ENCODE assay signal across 27 cellular contexts in the genomic region with DNA sequence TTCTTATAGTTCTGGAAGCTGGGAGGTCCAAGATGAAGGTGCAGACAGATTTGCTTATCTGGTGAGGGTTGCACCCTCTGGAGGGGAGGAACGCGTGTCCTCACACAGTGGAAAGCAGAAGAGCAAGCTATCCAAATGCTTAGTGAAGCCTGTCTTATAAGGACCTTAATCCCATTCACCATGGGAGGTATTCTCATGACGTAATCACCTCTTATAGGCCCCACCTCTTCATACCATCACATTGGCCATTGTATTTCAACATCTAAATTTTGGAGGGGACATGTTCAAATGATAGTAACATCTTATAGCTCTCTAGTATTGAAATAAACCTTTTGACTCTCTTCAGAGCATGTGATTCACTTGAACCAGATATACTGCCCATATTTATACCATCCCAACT.
"Had no signal": no experiment of that assay in that cellular context is flagged by ENCODE, and none has a peak within 500 bp of the region (broad histone marks: within the 10 kb centered on the region; RNA-seq: fewer than 3 reads in every experiment).

No MANE protein-coding gene starts in this region.

- H3K4me1 ChIP-seq: left ventricle myocardium inferior, pancreas, prostate gland, sigmoid colon, spleen, suprapubic skin, tibial artery, upper lobe of right lung had no signal

- H3K9me3 ChIP-seq: left ventricle myocardium inferior, mucosa of descending colon, pancreas, prostate gland, sigmoid colon, spleen, suprapubic skin, thoracic aorta, tibial artery, upper lobe of right lung had no signal

- H3K4me3 ChIP-seq: hepatocyte, left ventricle myocardium inferior, lung, mucosa of descending colon, pancreas, prostate gland, sigmoid colon, spleen, suprapubic skin, thoracic aorta, tibial artery, upper lobe of right lung had no signal

- ATAC-seq: mucosa of descending colon; naive thymus-derived CD4-positive, alpha-beta T cell; natural killer cell treated with Interleukin-12 subunit alpha and Interleukin-12 subunit beta and Interleukin-15 and Interleukin-18, amount 100 ng/mL, for 72 hours; pancreas; right cardiac atrium; stimulated activated effector memory CD8-positive, alpha-beta T cell treated with anti-CD3 and anti-CD28 coated beads, Interleukin-12 subunit alpha, Interleukin-12 subunit beta, amount 100 ng/mL, for 72 hours; upper lobe of right lung had no signal

- H3K27ac ChIP-seq: hepatocyte, left ventricle myocardium inferior, pancreas, prostate gland, sigmoid colon, spleen, suprapubic skin, thoracic aorta, tibial artery, upper lobe of right lung had no signal

- H3K27me3 ChIP-seq: hepatocyte, pancreas, sigmoid colon, spleen, suprapubic skin, tibial artery, upper lobe of right lung had no signal

- H3K36me3 Mint-ChIP-seq: naive thymus-derived CD4-positive, alpha-beta T cell; natural killer cell treated with Interleukin-12 subunit alpha and Interleukin-12 subunit beta and Interleukin-15 and Interleukin-18, amount 100 ng/mL, for 72 hours; stimulated activated effector memory CD8-positive, alpha-beta T cell treated with anti-CD3 and anti-CD28 coated beads, Interleukin-12 subunit alpha, Interleukin-12 subunit beta, amount 100 ng/mL, for 72 hours had no signal

- H3K79me2 ChIP-seq: hepatocyte had no signal

- H3K9me3 Mint-ChIP-seq: stimulated activated naive CD8-positive, alpha-beta T cell treated with anti-CD3 and anti-CD28 coated beads, Interleukin-15, Interleukin-2, amounts not matched to agents 100 ng/mL and 50 ng/mL, for 24 hours had no signal

- H3K27me3 Mint-ChIP-seq: naive thymus-derived CD4-positive, alpha-beta T cell; natural killer cell treated with Interleukin-12 subunit alpha and Interleukin-12 subunit beta and Interleukin-15 and Interleukin-18, amount 100 ng/mL, for 72 hours; stimulated activated naive CD8-positive, alpha-beta T cell treated with anti-CD3 and anti-CD28 coated beads, Interleukin-15, Interleukin-2, amounts not matched to agents 100 ng/mL and 50 ng/mL, for 24 hours had no signal

- H3K4me3 Mint-ChIP-seq: naive thymus-derived CD4-positive, alpha-beta T cell; natural killer cell treated with Interleukin-12 subunit alpha and Interleukin-12 subunit beta and Interleukin-15 and Interleukin-18, amount 100 ng/mL, for 72 hours; stimulated activated effector memory CD8-positive, alpha-beta T cell treated with anti-CD3 and anti-CD28 coated beads, Interleukin-12 subunit alpha, Interleukin-12 subunit beta, amount 100 ng/mL, for 72 hours; stimulated activated naive CD8-positive, alpha-beta T cell treated with anti-CD3 and anti-CD28 coated beads, Interleukin-15, Interleukin-2, amounts not matched to agents 100 ng/mL and 50 ng/mL, for 24 hours had no signal

- H3K4me1 Mint-ChIP-seq: naive thymus-derived CD4-positive, alpha-beta T cell; stimulated activated effector memory CD8-positive, alpha-beta T cell treated with anti-CD3 and anti-CD28 coated beads, Interleukin-12 subunit alpha, Interleukin-12 subunit beta, amount 100 ng/mL, for 72 hours had no signal

- H3K27ac Mint-ChIP-seq: naive thymus-derived CD4-positive, alpha-beta T cell; natural killer cell treated with Interleukin-12 subunit alpha and Interleukin-12 subunit beta and Interleukin-15 and Interleukin-18, amount 100 ng/mL, for 72 hours; stimulated activated effector memory CD8-positive, alpha-beta T cell treated with anti-CD3 and anti-CD28 coated beads, Interleukin-12 subunit alpha, Interleukin-12 subunit beta, amount 100 ng/mL, for 72 hours; stimulated activated naive CD8-positive, alpha-beta T cell treated with anti-CD3 and anti-CD28 coated beads, Interleukin-15, Interleukin-2, amounts not matched to agents 100 ng/mL and 50 ng/mL, for 24 hours had no signal

- DNase-seq: islet precursor cell; left ventricle myocardium inferior; midbrain; mucosa of descending colon; naive thymus-derived CD4-positive, alpha-beta T cell; nucleus accumbens; pancreas; posterior cingulate gyrus; retina; sigmoid colon; small intestine; spleen; stimulated activated CD4-positive, alpha-beta T cell treated with anti-CD3 and anti-CD28 coated beads, Interleukin-4, amount 100 ng/mL, for 24 hours; stimulated activated naive CD4-positive, alpha-beta T cell; tibial artery; trophoblast cell; upper lobe of right lung had no signal

- FAIRE-seq: pancreas, small intestine, urothelium cell line had no signal

- H2AFZ ChIP-seq: hepatocyte had no signal

- H3K36me3 ChIP-seq: left ventricle myocardium inferior, pancreas, prostate gland, sigmoid colon, spleen, suprapubic skin, thoracic aorta, tibial artery, upper lobe of right lung had no signal

- H3K4me2 ChIP-seq: hepatocyte had no signal
